ENCODE assay signal across 8 cellular contexts in genomic region chr14:60165547-60165876, GRCh38. TPM values are rescaled to one million over a fixed set of nuclear protein-coding genes. Genes with fewer than 3 reads are reported as not detected.
A peak's percentile ranks its signal among the peaks of the same experiment; 100 is the strongest.
DNase-seq lines count a peak whose midpoint lies in the region; ATAC-seq and TF ChIP-seq lines count a peak whose summit lies in the region.

No MANE protein-coding gene starts in this region.

- no peaks in the 10 kb centered on the region for H3K27me3 Mint-ChIP-seq in memory B cell

- H3K36me3 ChIP-seq in ascending aorta (no peaks in the 10 kb centered on the region), vagina (no peaks in the 10 kb centered on the region)

- DNase-seq in ascending aorta (ENCODE audit: low spot score in 2 of 2) (no peak), memory B cell (ENCODE audit: low spot score in 2 of 2) (no peak), vagina (ENCODE audit: extremely low spot score in 2 of 2) (no peak), activated gamma-delta T cell (lab: John Stamatoyannopoulos, UW) (no peak), NCI-H1930 (lab: John Stamatoyannopoulos, UW) (no peak), HuH-7 (ENCODE audit: low spot score) (no peak)

- H3K4me3 ChIP-seq in ascending aorta (peak overlapping the region; percentile 75 to 92), vagina (peak overlapping the region; percentile 60 to 83)

- peaks cover 27% of the 10 kb centered on the region for H3K4me1 Mint-ChIP-seq in memory B cell

- H3K27ac ChIP-seq in ascending aorta (peak overlapping the region; percentile 93 to 97), vagina (peak overlapping the region; percentile 96)

- H3K4me1 ChIP-seq in ascending aorta (peaks cover 0 to 23% of the 10 kb centered on the region in 2 donors), vagina (peaks cover 20% of the 10 kb centered on the region)

- ATAC-seq in GM18870 (IDR thresholded peaks at IDR 0.05; ENCODE audit: unreplicated experiment) = peak; percentile 13
- peak; percentile 17 for ATAC-seq in HG03159 (IDR thresholded peaks at IDR 0.05; ENCODE audit: unreplicated experiment)
- ATAC-seq in memory B cell (ENCODE audit: low read depth) = peak; percentile 20

- peaks cover 5% of the 10 kb centered on the region for H3K36me3 Mint-ChIP-seq in memory B cell

- no peaks in the 10 kb centered on the region for H3K9me3 Mint-ChIP-seq in memory B cell

- peak overlapping the region; percentile 97 for H3K27ac Mint-ChIP-seq in memory B cell

- H3K4me3 Mint-ChIP-seq in memory B cell = peak overlapping the region; percentile 95

- H3K9me3 ChIP-seq in ascending aorta (no peaks in the 10 kb centered on the region), vagina (no peaks in the 10 kb centered on the region)

- peak in 1 of 3 experiments; percentile 18 for TF ChIP-seq CTCF in ascending aorta (IDR thresholded peaks at IDR 0.05)
- TF ChIP-seq CTCF in vagina (IDR thresholded peaks at IDR 0.05) = peak in 1 of 3 experiments; percentile 36

- H3K27me3 ChIP-seq in ascending aorta (no peaks in the 10 kb centered on the region), vagina (no peaks in the 10 kb centered on the region)

- TF ChIP-seq POLR2A in vagina (IDR thresholded peaks at IDR 0.05) = no peak

- intact Hi-C loops in ascending aorta (cut with DNase I) = loop anchor here (1.0 to 10.0 kb wide), 6 partner anchors 74 to 1109 kb away; partner anchors contain the start of genes PCNX4 and PPM1A
- intact Hi-C loops in vagina (cut with DNase I) = loop anchor here (2.0 kb wide), 1 partner anchor 73 kb away; no protein-coding TSS in a partner anchor

RNA-seq across cellular contexts. Expression of gene DHRS7, which starts 0.3 kb away (rescaled TPM):
- 34.8 TPM for total RNA-seq in ascending aorta
- total RNA-seq in vagina = 43.0 TPM
